In the genomic region with DNA sequence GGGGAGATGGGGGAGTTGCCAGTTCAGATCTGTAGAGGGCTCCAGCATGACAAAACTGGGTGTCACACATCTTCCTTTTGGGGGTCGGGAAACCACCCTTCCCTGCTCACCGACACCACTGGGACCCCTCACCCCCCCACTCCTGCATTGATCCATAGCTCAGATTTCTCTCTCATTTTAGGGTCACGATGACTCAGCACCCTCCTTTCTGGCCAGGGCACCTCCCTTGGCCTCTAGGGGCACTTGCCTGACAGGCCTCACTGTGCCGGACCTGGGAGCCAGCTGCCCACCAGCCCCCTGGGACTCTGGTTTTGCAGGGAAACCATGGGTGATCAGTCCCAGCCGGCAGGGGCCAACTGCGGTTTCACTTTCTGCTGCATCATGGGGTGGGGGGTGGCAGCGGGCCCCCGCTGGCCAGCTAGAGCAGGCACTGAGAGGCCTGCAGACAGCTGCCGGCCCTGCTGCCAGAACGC, we compare ENCODE assay signal across 8 cellular contexts.
DNase-seq lines count a peak whose midpoint lies in the region; ATAC-seq and TF ChIP-seq lines count a peak whose summit lies in the region.

No MANE protein-coding gene starts in this region.

- no peaks in the 10 kb centered on the region for H3K9me3 Mint-ChIP-seq in memory B cell
- H3K9me3 Mint-ChIP-seq in natural killer cell = no peaks in the 10 kb centered on the region

- TF ChIP-seq CTCF in GM13977 (IDR thresholded peaks at IDR 0.05; ENCODE audit: extremely low read depth, insufficient read depth, missing control alignments) (peak; percentile 41), natural killer cell (IDR thresholded peaks at IDR 0.05) (no peak)

- H3K36me3 ChIP-seq in SJCRH30 = peaks cover 5% of the 10 kb centered on the region

- H3K36me3 Mint-ChIP-seq in memory B cell (no peaks in the 10 kb centered on the region), natural killer cell (no peaks in the 10 kb centered on the region)

- H3K4me1 ChIP-seq in SJCRH30 = peaks cover 57% of the 10 kb centered on the region

- ATAC-seq in HG02610 (IDR thresholded peaks at IDR 0.05; ENCODE audit: unreplicated experiment) (peak; percentile 71), memory B cell (ENCODE audit: low read depth) (peak; percentile 29), natural killer cell (no peak)

- intact Hi-C loops in natural killer cell (cut with micrococcal nuclease) = no loop called here

- DNase-seq in GM13977 (ENCODE audit: low spot score) = peak; percentile 69
- DNase-seq in SJCRH30 = peak; percentile 94
- no peak for DNase-seq in memory B cell (ENCODE audit: low spot score in 2 of 2)
- no peak for DNase-seq in activated CD4-positive, alpha-beta T cell treated with anti-CD3 and anti-CD28 coated beads, Interleukin-2, amount 50 U/mL, for 1 hour
- no peak for DNase-seq in activated CD8-positive, alpha-beta memory T cell treated with anti-CD3 and anti-CD28 coated beads, Interleukin-2, amount 50 U/mL, for 48 hours
- DNase-seq in natural killer cell = no peak
- DNase-seq in mesenteric fat pad (ENCODE audit: low spot score) = no peak

- peaks cover 17% of the 10 kb centered on the region for H3K4me1 Mint-ChIP-seq in memory B cell
- peaks cover 7 to 11% of the 10 kb centered on the region in 2 donors for H3K4me1 Mint-ChIP-seq in natural killer cell

- H3K27ac Mint-ChIP-seq in memory B cell = no peak overlapping the region
- H3K27ac Mint-ChIP-seq in natural killer cell = no peak overlapping the region

- H3K27me3 Mint-ChIP-seq in memory B cell (no peaks in the 10 kb centered on the region), natural killer cell (ENCODE audit: low read depth in 2 of 2) (peaks cover 13 to 16% of the 10 kb centered on the region in 2 donors)

- no peak overlapping the region for H3K4me3 ChIP-seq in SJCRH30

- no peaks in the 10 kb centered on the region for H3K27me3 ChIP-seq in SJCRH30

- in situ Hi-C loops in GM13977 (cut with MboI; ENCODE audit: low pct_unique_long_range_greater_than_20kb, low sequenced_read_pairs, unreplicated experiment) = no loop called here

- peak overlapping the region; percentile 98 for H3K27ac ChIP-seq in SJCRH30

- H3K4me3 Mint-ChIP-seq in memory B cell = peak overlapping the region; percentile 30
- no peak overlapping the region for H3K4me3 Mint-ChIP-seq in natural killer cell

- no peaks in the 10 kb centered on the region for H3K9me3 ChIP-seq in SJCRH30 (replicated peaks)

Comparison
In these comparisons a context has a peak if more than half of its experiments do, and no peak if none do; other contexts are left out.
1. DNase-seq: peak in GM13977 (single experiment) and SJCRH30 (2 of 2); none in memory B cell (0 of 2), activated CD4-positive, alpha-beta T cell treated with anti-CD3 and anti-CD28 coated beads, Interleukin-2, amount 50 U/mL, for 1 hour (single experiment), activated CD8-positive, alpha-beta memory T cell treated with anti-CD3 and anti-CD28 coated beads, Interleukin-2, amount 50 U/mL, for 48 hours (single experiment), natural killer cell (single experiment) and mesenteric fat pad (single experiment).
2. ATAC-seq: peak in HG02610 (single experiment) and memory B cell (single experiment); none in natural killer cell (0 of 3).